1 cellular context compared by ENCODE assay signal in genomic region chr3:49493901-49494300, GRCh38.
TF ChIP-seq lines count a peak whose summit lies in the region.

No MANE protein-coding gene starts in this region.

TF ChIP-seq in WTC11, 78 proteins besides CTCF, POLR2A, EP300 and RAD21 (continued from another document):
- TF ChIP-seq ZMAT4 (CRISPR knock-in tag; IDR thresholded peaks at IDR 0.05) (no peak), ETV6 (CRISPR knock-in tag; IDR thresholded peaks at IDR 0.05) (no peak), ZNF138 (CRISPR knock-in tag; conservative IDR thresholded peaks at IDR 0.05) (no peak), GRHL2 (CRISPR knock-in tag; IDR thresholded peaks at IDR 0.05; ENCODE audit: insufficient replicate concordance, severe bottlenecking) (no peak), HMGA2 (CRISPR knock-in tag; IDR thresholded peaks at IDR 0.05) (no peak), MLX (CRISPR knock-in tag; IDR thresholded peaks at IDR 0.05) (no peak), USF2 (CRISPR knock-in tag; IDR thresholded peaks at IDR 0.05) (no peak), RELA (CRISPR knock-in tag; IDR thresholded peaks at IDR 0.05; ENCODE audit: borderline replicate concordance) (no peak), SMAD4 (CRISPR knock-in tag; IDR thresholded peaks at IDR 0.05) (no peak)
